In genomic region chr9:6681147-6681956, GRCh38 we compare ENCODE assay signal across 8 cellular contexts. TPM values are rescaled to one million over a fixed set of nuclear protein-coding genes. Genes with fewer than 3 reads are reported as not detected.
DNase-seq lines count a peak whose midpoint lies in the region; ATAC-seq and TF ChIP-seq lines count a peak whose summit lies in the region.

No MANE protein-coding gene starts in this region.

- H3K27ac Mint-ChIP-seq in CD14-positive monocyte, result peak overlapping the region; percentile 98 to 99 (median 99)
- peak overlapping the region; percentile 99 for H3K27ac Mint-ChIP-seq in activated CD4-positive, alpha-beta memory T cell treated with anti-CD3 and anti-CD28 coated beads, Interleukin-2, amount 10 ng/mL, durations not matched to agents 7 days and 5 days

- H3K4me1 ChIP-seq in duodenal mucosa (ENCODE audit: control insufficient read depth in 1 of 2, insufficient read depth in 2 of 2, low read length in 2 of 2) (peaks cover 3 to 8% of the 10 kb centered on the region in 2 donors), lower lobe of right lung (peaks cover 11% of the 10 kb centered on the region)

- peaks cover 0 to 2% (median 0%) of the 10 kb centered on the region in 7 donors for H3K9me3 Mint-ChIP-seq in CD14-positive monocyte
- no peaks in the 10 kb centered on the region for H3K9me3 Mint-ChIP-seq in activated CD4-positive, alpha-beta memory T cell treated with anti-CD3 and anti-CD28 coated beads, Interleukin-2, amount 10 ng/mL, durations not matched to agents 7 days and 5 days

- no peak for TF ChIP-seq CTCF in CD14-positive monocyte (IDR thresholded peaks at IDR 0.05)
- TF ChIP-seq CTCF in lower lobe of right lung (IDR thresholded peaks at IDR 0.05), result peak; percentile 8

- H3K36me3 ChIP-seq in duodenal mucosa (ENCODE audit: control insufficient read depth in 1 of 2, insufficient read depth in 2 of 2, low read length in 2 of 2), result no peaks in the 10 kb centered on the region
- no peaks in the 10 kb centered on the region for H3K36me3 ChIP-seq in lower lobe of right lung

- CTCF ChIA-PET in activated CD4-positive, alpha-beta memory T cell treated with anti-CD3 and anti-CD28 coated beads, Interleukin-2, amount 10 ng/mL, durations not matched to agents 7 days and 5 days (lab: Charles Lee), result interaction anchor here (0.7 to 1.8 kb wide), 11 partner anchors 9 to 110 kb away, joined by 3 to 13 read pairs (median 3); no protein-coding TSS in a partner anchor

- peak overlapping the region; percentile 83 to 95 for H3K4me3 Mint-ChIP-seq in CD14-positive monocyte
- H3K4me3 Mint-ChIP-seq in activated CD4-positive, alpha-beta memory T cell treated with anti-CD3 and anti-CD28 coated beads, Interleukin-2, amount 10 ng/mL, durations not matched to agents 7 days and 5 days, result peak overlapping the region; percentile 94

- H3K27me3 ChIP-seq in duodenal mucosa (ENCODE audit: control insufficient read depth in 1 of 2, insufficient read depth in 2 of 2, low read length in 2 of 2) (no peaks in the 10 kb centered on the region), lower lobe of right lung (ENCODE audit: low read depth) (no peaks in the 10 kb centered on the region)

- H3K36me3 Mint-ChIP-seq in CD14-positive monocyte, result peaks cover 0 to under 1% of the 10 kb centered on the region in 2 donors
- H3K36me3 Mint-ChIP-seq in activated CD4-positive, alpha-beta memory T cell treated with anti-CD3 and anti-CD28 coated beads, Interleukin-2, amount 10 ng/mL, durations not matched to agents 7 days and 5 days (ENCODE audit: low read depth), result peaks cover 10% of the 10 kb centered on the region

- peak; percentile 73 for ATAC-seq in GM19395 (IDR thresholded peaks at IDR 0.05; ENCODE audit: unreplicated experiment)
- ATAC-seq in HG03565 (IDR thresholded peaks at IDR 0.05; ENCODE audit: unreplicated experiment), result peak; percentile 48
- ATAC-seq in lower lobe of right lung, result peak; percentile 98

- H3K9me3 ChIP-seq in duodenal mucosa (ENCODE audit: control insufficient read depth in 1 of 2, low read length in 2 of 2), result no peaks in the 10 kb centered on the region
- H3K9me3 ChIP-seq in lower lobe of right lung, result no peaks in the 10 kb centered on the region

- DNase-seq in CD14-positive monocyte (ENCODE audit: low spot score) (peak; percentile 97), NCI-H774 (lab: John Stamatoyannopoulos, UW) (peak; percentile 98), lower lobe of right lung (peak; percentile 98)
- DNase-seq in activated CD4-positive, alpha-beta memory T cell treated with anti-CD3 and anti-CD28 coated beads, Interleukin-2, amount 10 ng/mL, durations not matched to agents 7 days and 5 days, result peak; percentile 95
- DNase-seq in stimulated activated CD4-positive, alpha-beta T cell treated with anti-CD3 and anti-CD28 coated beads, TNF-alpha, amount 100 ng/mL, for 1 hour (ENCODE audit: low read depth in 3 of 3, low spot score in 1 of 3), result peak; percentile 76 to 81 (median 79)

- H3K9ac ChIP-seq in duodenal mucosa (ENCODE audit: low read depth in 1 of 2, low read length in 2 of 2), result peak overlapping the region; percentile 91 to 96

- H3K4me1 Mint-ChIP-seq in CD14-positive monocyte, result peaks cover 28% of the 10 kb centered on the region
- H3K4me1 Mint-ChIP-seq in activated CD4-positive, alpha-beta memory T cell treated with anti-CD3 and anti-CD28 coated beads, Interleukin-2, amount 10 ng/mL, durations not matched to agents 7 days and 5 days, result peaks cover 22% of the 10 kb centered on the region

- intact Hi-C loops in CD14-positive monocyte (cut with micrococcal nuclease), result loop anchor here (2.0 to 10.0 kb wide), 4 partner anchors 36 to 97 kb away; partner anchors contain the start of gene KDM4C (in 2 of the 2)
- intact Hi-C loops in lower lobe of right lung (cut with DNase I), result no loop called here

- peaks cover 0 to 4% (median 0%) of the 10 kb centered on the region in 3 donors for H3K27me3 Mint-ChIP-seq in CD14-positive monocyte (ENCODE audit: low read depth in 3 of 3)
- no peaks in the 10 kb centered on the region for H3K27me3 Mint-ChIP-seq in activated CD4-positive, alpha-beta memory T cell treated with anti-CD3 and anti-CD28 coated beads, Interleukin-2, amount 10 ng/mL, durations not matched to agents 7 days and 5 days

- H3K27ac ChIP-seq in duodenal mucosa (ENCODE audit: low read depth, low read length) (peak overlapping the region; percentile 99), lower lobe of right lung (peak overlapping the region; percentile 95)

- POLR2A ChIA-PET in activated CD4-positive, alpha-beta memory T cell treated with anti-CD3 and anti-CD28 coated beads, Interleukin-2, amount 10 ng/mL, durations not matched to agents 7 days and 5 days (lab: Charles Lee), result interaction anchor here (0.6 to 4.1 kb wide), 21 partner anchors 8 to 673 kb away, joined by 3 to 124 read pairs (median 4); partner anchors contain the start of genes GLDC, KDM4C and UHRF2

- H3K4me3 ChIP-seq in duodenal mucosa (ENCODE audit: low read depth in 1 of 2, low read length in 2 of 2), result peak overlapping the region; percentile 77 to 97
- peak overlapping the region; percentile 70 for H3K4me3 ChIP-seq in lower lobe of right lung

RNA-seq across cellular contexts. Expression of gene GLDC, which starts 35.8 kb away (rescaled TPM):
- not detected for polyA plus RNA-seq in CD14-positive monocyte
- 1 to 10 TPM; 4.2 to 4.3 TPM for total RNA-seq in activated CD4-positive, alpha-beta memory T cell treated with anti-CD3 and anti-CD28 coated beads, Interleukin-2, amount 10 ng/mL, durations not matched to agents 7 days and 5 days
- 0.77 TPM for total RNA-seq in lower lobe of right lung

Comparison
In these comparisons a context has a peak if more than half of its experiments do, and no peak if none do; other contexts are left out.
1. Peak in every context shown above with its lines: DNase-seq, ATAC-seq, H3K4me3 ChIP-seq and H3K27ac ChIP-seq.
2. ATAC-seq: peak in every context shown above with its lines; median percentile 98 in lower lobe of right lung; 73 in GM19395; 48 in HG03565.